ENCODE assay signal across 16 cellular contexts in genomic region chr11:77195071-77195705, GRCh38.
DNase-seq lines count a peak whose midpoint lies in the region; ATAC-seq and TF ChIP-seq lines count a peak whose summit lies in the region.
"Had no signal": no experiment of that assay in that cellular context is flagged by ENCODE, and none has a peak within 500 bp of the region (broad histone marks: within the 10 kb centered on the region; RNA-seq: fewer than 3 reads in every experiment).

No MANE protein-coding gene starts in this region.

- H3K4me3 ChIP-seq in right atrium auricular region (no peak overlapping the region), SJCRH30 (no peak overlapping the region), lower lobe of right lung (no peak overlapping the region), upper lobe of right lung (no peak overlapping the region)
- H3K4me3 ChIP-seq: dorsolateral prefrontal cortex had no signal

- H3K36me3 ChIP-seq in right atrium auricular region: no peaks in the 10 kb centered on the region
- H3K36me3 ChIP-seq in SJCRH30: no peaks in the 10 kb centered on the region
- H3K36me3 ChIP-seq in lower lobe of right lung: no peaks in the 10 kb centered on the region
- no peaks in the 10 kb centered on the region for H3K36me3 ChIP-seq in upper lobe of right lung

- H3K9me3 ChIP-seq in right atrium auricular region (no peaks in the 10 kb centered on the region), SJCRH30 (replicated peaks) (no peaks in the 10 kb centered on the region), lower lobe of right lung (no peaks in the 10 kb centered on the region), upper lobe of right lung (no peaks in the 10 kb centered on the region)

- peak; percentile 27 for ATAC-seq in Right ventricle myocardium inferior
- ATAC-seq in lower lobe of right lung: no peak
- no peak for ATAC-seq in upper lobe of right lung
- no peak for ATAC-seq in HG02852 (IDR thresholded peaks at IDR 0.05; ENCODE audit: unreplicated experiment)

- H3K27ac ChIP-seq in right atrium auricular region (no peak overlapping the region), SJCRH30 (no peak overlapping the region), lower lobe of right lung (no peak overlapping the region), upper lobe of right lung (no peak overlapping the region)
- H3K27ac ChIP-seq: dorsolateral prefrontal cortex had no signal

- intact Hi-C loops in Right ventricle myocardium inferior (cut with DNase I): loop anchor here (5.0 kb wide), 1 partner anchor 352 kb away; no protein-coding TSS in a partner anchor
- intact Hi-C loops in lower lobe of right lung (cut with DNase I): no loop called here
- intact Hi-C loops in upper lobe of right lung (cut with DNase I): loop anchor here (10.0 kb wide), 1 partner anchor 360 kb away; no protein-coding TSS in a partner anchor

- peak; percentile 34 for DNase-seq in Right ventricle myocardium inferior (ENCODE audit: missing footprints)
- DNase-seq in right atrium auricular region (ENCODE audit: low spot score): no peak
- peak; percentile 54 for DNase-seq in SJCRH30
- DNase-seq in lower lobe of right lung: peak; percentile 36
- DNase-seq in upper lobe of right lung: peak; percentile 41
- DNase-seq in hippocampal formation (lab: John Stamatoyannopoulos, UW): no peak
- DNase-seq in stimulated activated CD4-positive, alpha-beta T cell treated with anti-CD3 and anti-CD28 coated beads, Interleukin-4, amount 100 ng/mL, for 4 hours: no peak
- DNase-seq: activated B cell treated with CpG ODN at 0.5 μM for 24 hours; activated CD4-positive, alpha-beta memory T cell treated with anti-CD3 and anti-CD28 coated beads for 36 hours; activated gamma-delta T cell; COR-L47; islet precursor cell; mesendoderm; NCI-H774 had no signal

- H3K4me1 ChIP-seq in right atrium auricular region (no peaks in the 10 kb centered on the region), SJCRH30 (peaks cover 6% of the 10 kb centered on the region; the same call in 1 of the 2 replicates), lower lobe of right lung (no peaks in the 10 kb centered on the region), upper lobe of right lung (no peaks in the 10 kb centered on the region)

- H3K27me3 ChIP-seq in right atrium auricular region: no peaks in the 10 kb centered on the region
- H3K27me3 ChIP-seq in SJCRH30: no peaks in the 10 kb centered on the region
- no peaks in the 10 kb centered on the region for H3K27me3 ChIP-seq in lower lobe of right lung (ENCODE audit: low read depth)
- no peaks in the 10 kb centered on the region for H3K27me3 ChIP-seq in upper lobe of right lung
- H3K27me3 ChIP-seq: dorsolateral prefrontal cortex had no signal

- no peak for TF ChIP-seq CTCF in right atrium auricular region (IDR thresholded peaks at IDR 0.05)
- TF ChIP-seq CTCF in lower lobe of right lung (IDR thresholded peaks at IDR 0.05): no peak
- TF ChIP-seq CTCF in upper lobe of right lung (IDR thresholded peaks at IDR 0.05): no peak

Comparison
In these comparisons a context has a peak if more than half of its experiments do, and no peak if none do; other contexts are left out.
1. DNase-seq: peak in Right ventricle myocardium inferior (single experiment), SJCRH30 (2 of 2), lower lobe of right lung (single experiment) and upper lobe of right lung (single experiment); none in right atrium auricular region (single experiment), hippocampal formation (0 of 2) and stimulated activated CD4-positive, alpha-beta T cell treated with anti-CD3 and anti-CD28 coated beads, Interleukin-4, amount 100 ng/mL, for 4 hours (0 of 2).